ENCODE assay signal across 7 cellular contexts in genomic region chr12:50224026-50224692, GRCh38. TPM values are rescaled to one million over a fixed set of nuclear protein-coding genes. Genes with fewer than 3 reads are reported as not detected.
DNase-seq lines count a peak whose midpoint lies in the region; ATAC-seq and TF ChIP-seq lines count a peak whose summit lies in the region.

No MANE protein-coding gene starts in this region.

- H3K36me3 Mint-ChIP-seq in stimulated activated effector memory CD8-positive, alpha-beta T cell treated with anti-CD3 and anti-CD28 coated beads, Interleukin-12 subunit alpha, Interleukin-12 subunit beta, amount 100 ng/mL, for 72 hours: peaks cover 11% of the 10 kb centered on the region

- H3K27ac Mint-ChIP-seq in stimulated activated effector memory CD8-positive, alpha-beta T cell treated with anti-CD3 and anti-CD28 coated beads, Interleukin-12 subunit alpha, Interleukin-12 subunit beta, amount 100 ng/mL, for 72 hours: peak overlapping the region; percentile 40

- no peak overlapping the region for H3K4me3 Mint-ChIP-seq in stimulated activated effector memory CD8-positive, alpha-beta T cell treated with anti-CD3 and anti-CD28 coated beads, Interleukin-12 subunit alpha, Interleukin-12 subunit beta, amount 100 ng/mL, for 72 hours

- H4K20me1 ChIP-seq in KMS-11 (ENCODE audit: insufficient read depth): no peaks in the 10 kb centered on the region

- H3K36me3 ChIP-seq in KMS-11 (ENCODE audit: insufficient read depth): no peaks in the 10 kb centered on the region
- peaks cover 10% of the 10 kb centered on the region for H3K36me3 ChIP-seq in WERI-Rb-1
- no peaks in the 10 kb centered on the region for H3K36me3 ChIP-seq in esophagus (ENCODE audit: control insufficient read depth in 2 of 2, insufficient read depth in 2 of 2, low read length in 1 of 2)

- H3K4me1 Mint-ChIP-seq in stimulated activated effector memory CD8-positive, alpha-beta T cell treated with anti-CD3 and anti-CD28 coated beads, Interleukin-12 subunit alpha, Interleukin-12 subunit beta, amount 100 ng/mL, for 72 hours: peaks cover 20% of the 10 kb centered on the region

- no peaks in the 10 kb centered on the region for H3K27me3 ChIP-seq in KMS-11 (ENCODE audit: insufficient read depth, low read depth)
- H3K27me3 ChIP-seq in WERI-Rb-1 (ENCODE audit: insufficient read depth, low read depth, severe bottlenecking): no peaks in the 10 kb centered on the region
- no peaks in the 10 kb centered on the region for H3K27me3 ChIP-seq in esophagus (ENCODE audit: control insufficient read depth in 1 of 2, insufficient read depth in 2 of 2, low read length in 2 of 2)

- no peak overlapping the region; the same call in 1 of the 2 replicates for H2AFZ ChIP-seq in KMS-11 (ENCODE audit: low read depth)

- H3K4me1 ChIP-seq in KMS-11 (ENCODE audit: low read depth, poor library complexity, severe bottlenecking): peaks cover 56% of the 10 kb centered on the region
- no peaks in the 10 kb centered on the region for H3K4me1 ChIP-seq in esophagus (ENCODE audit: control insufficient read depth in 2 of 2, insufficient read depth in 2 of 2, low read length in 1 of 2)

- peak overlapping the region; percentile 25; the same call in 1 of the 2 replicates for H3K4me2 ChIP-seq in KMS-11

- WGBS in esophagus, 2 donors: 27 to 44% methylated on average over 2 of the region's 2 CpGs

- DNase-seq in WERI-Rb-1: peak; percentile 41
- no peak for DNase-seq in stimulated activated effector memory CD8-positive, alpha-beta T cell treated with anti-CD3 and anti-CD28 coated beads, Interleukin-12 subunit alpha, Interleukin-12 subunit beta, amount 100 ng/mL, for 72 hours (ENCODE audit: low spot score in 2 of 2)
- DNase-seq in inferior parietal cortex (ENCODE audit: extremely low spot score): no peak

- no peaks in the 10 kb centered on the region for H3K9me3 Mint-ChIP-seq in stimulated activated effector memory CD8-positive, alpha-beta T cell treated with anti-CD3 and anti-CD28 coated beads, Interleukin-12 subunit alpha, Interleukin-12 subunit beta, amount 100 ng/mL, for 72 hours

- no peak overlapping the region for H3K4me3 ChIP-seq in KMS-11 (IDR thresholded peaks at IDR 0.05; ENCODE audit: insufficient read depth, low read depth, low read length)
- no peak overlapping the region for H3K4me3 ChIP-seq in WERI-Rb-1 (ENCODE audit: low read depth, low read length)
- H3K4me3 ChIP-seq in esophagus (ENCODE audit: low read depth in 1 of 2, low read length in 2 of 2): no peak overlapping the region

- H3K9me3 ChIP-seq in WERI-Rb-1 (ENCODE audit: severe bottlenecking) (no peaks in the 10 kb centered on the region), esophagus (ENCODE audit: control insufficient read depth in 2 of 2, insufficient read depth in 1 of 2, low read depth in 1 of 2, low read length in 1 of 2) (no peaks in the 10 kb centered on the region)

- H3K79me2 ChIP-seq in KMS-11 (ENCODE audit: insufficient read depth, low read depth): no peaks in the 10 kb centered on the region

- H3K27ac ChIP-seq in KMS-11 (peak overlapping the region; percentile 36; the same call in 1 of the 2 replicates), WERI-Rb-1 (peak overlapping the region; percentile 63), esophagus (ENCODE audit: low read depth in 2 of 2, low read length in 1 of 2) (peak overlapping the region; percentile 49 to 62)

- ATAC-seq in GM18867 (IDR thresholded peaks at IDR 0.05; ENCODE audit: unreplicated experiment) (peak; percentile 52), HG02623 (IDR thresholded peaks at IDR 0.05; ENCODE audit: unreplicated experiment) (no peak)
- ATAC-seq in stimulated activated effector memory CD8-positive, alpha-beta T cell treated with anti-CD3 and anti-CD28 coated beads, Interleukin-12 subunit alpha, Interleukin-12 subunit beta, amount 100 ng/mL, for 72 hours: peak; percentile 60

- TF ChIP-seq CTCF in KMS-11 (conservative IDR thresholded peaks at IDR 0.05; ENCODE audit: low read depth, low read length): no peak
- TF ChIP-seq CTCF in WERI-Rb-1 (IDR thresholded peaks at IDR 0.05; ENCODE audit: low read depth, low read length): no peak

- no peak overlapping the region for H3K9ac ChIP-seq in KMS-11

RNA-seq across cellular contexts. Expression of gene CERS5, which starts 57.0 kb away (rescaled TPM):
- polyA plus RNA-seq in esophagus: 10 to 100 TPM; 21.0 to 41.3 TPM

RNA-seq across cellular contexts. Expression of gene LIMA1, which starts 59.2 kb away (rescaled TPM):
- 10 to 100 TPM; 21.7 to 26.9 TPM for polyA plus RNA-seq in esophagus
